12 cellular contexts compared by ENCODE assay signal in genomic region chr6:142045380-142046270, GRCh38.
DNase-seq lines count a peak whose midpoint lies in the region; TF ChIP-seq lines count a peak whose summit lies in the region.
"Had no signal": no experiment of that assay in that cellular context is flagged by ENCODE, and none has a peak within 500 bp of the region (broad histone marks: within the 10 kb centered on the region; RNA-seq: fewer than 3 reads in every experiment).

No MANE protein-coding gene starts in this region.

- H4K20me1 ChIP-seq in SK-N-SH (ENCODE audit: insufficient read depth) = no peaks in the 10 kb centered on the region
- H4K20me1 ChIP-seq: BLaER1 treated with 17β-estradiol and CSF1 and Interleukin-3, amounts not matched to agents 10 nM and 100 nM had no signal

- peak overlapping the region; percentile 1 to 42; a peak in 3 of 4 replicates for H3K4me3 ChIP-seq in SK-N-SH (ENCODE audit: low read depth in 2 of 2, low read length in 1 of 2)
- no peak overlapping the region for H3K4me3 ChIP-seq in HAP-1
- H3K4me3 ChIP-seq: BLaER1 treated with 17β-estradiol and CSF1 and Interleukin-3, amounts not matched to agents 10 nM and 100 nM; uterus had no signal

- no peaks in the 10 kb centered on the region for H3K9me2 ChIP-seq in SK-N-SH

- peaks cover 0 to under 1% of the 10 kb centered on the region in 2 experiments for H3K36me3 ChIP-seq in SK-N-SH (replicated peaks in 1 of 2; ENCODE audit: control insufficient read depth in 1 of 2, insufficient read depth in 2 of 2, low read length in 1 of 2)
- no peaks in the 10 kb centered on the region for H3K36me3 ChIP-seq in HAP-1 (replicated peaks)
- H3K36me3 ChIP-seq: BLaER1 treated with 17β-estradiol and CSF1 and Interleukin-3, amounts not matched to agents 10 nM and 100 nM; uterus had no signal

- in situ Hi-C loops in HAP-1 (cut with MboI; ENCODE audit: low sequenced_read_pairs) = no loop called here

- peak overlapping the region in 1 of 2 experiments; percentile 49; a peak in 1 of 4 replicates for H3K27ac ChIP-seq in SK-N-SH (ENCODE audit: low read depth in 2 of 2, low read length in 1 of 2)
- H3K27ac ChIP-seq: BLaER1 treated with 17β-estradiol and CSF1 and Interleukin-3, amounts not matched to agents 10 nM and 100 nM; uterus had no signal

- TF ChIP-seq CTCF in SK-N-SH (IDR thresholded peaks at IDR 0.05) = peak; percentile 62

- H2AFZ ChIP-seq in SK-N-SH (ENCODE audit: low read depth) = peak overlapping the region; percentile 60; the same call in 1 of the 2 replicates

- peak; percentile 33 for TF ChIP-seq RAD21 in SK-N-SH (IDR thresholded peaks at IDR 0.05; ENCODE audit: low read length)

- TF ChIP-seq EP300 in SK-N-SH (IDR thresholded peaks at IDR 0.05; ENCODE audit: borderline replicate concordance in 1 of 2, low read depth in 1 of 2, low read length in 1 of 2) = no peak

- H3K79me2 ChIP-seq in SK-N-SH (ENCODE audit: insufficient read depth) = peaks cover 7% of the 10 kb centered on the region; the same call in 1 of the 2 replicates

- POLR2A ChIA-PET in SK-N-SH (lab: Yijun Ruan, JAX) = no interaction called here

- peaks cover 12% of the 10 kb centered on the region for H3F3A ChIP-seq in SK-N-SH (replicated peaks; ENCODE audit: insufficient read depth)

- DNase-seq in SIG-M5 treated with dmso at 0.1 percent for 504 hours (lab: John Stamatoyannopoulos, UW; ENCODE audit: unreplicated experiment) = peak; percentile 10
- no peak for DNase-seq in SIG-M5 (lab: John Stamatoyannopoulos, UW)
- DNase-seq in SK-N-SH = no peak
- peak; percentile 15 for DNase-seq in foreskin melanocyte
- peak; percentile 21 for DNase-seq in superior temporal gyrus (ENCODE audit: extremely low spot score)
- no peak for DNase-seq in NCI-H345 treated with DMSO at 0.1 percent for 48 hours (lab: John Stamatoyannopoulos, UW; ENCODE audit: unreplicated experiment)
- DNase-seq in HAP-1 (ENCODE audit: low spot score in 2 of 2) = no peak
- no peak for DNase-seq in cardiac septum (ENCODE audit: low spot score)
- DNase-seq: activated CD4-positive, CD25-positive, alpha-beta regulatory T cell; stimulated activated CD4-positive, alpha-beta T cell treated with anti-CD3 and anti-CD28 coated beads, Interleukin-4, amount 100 ng/mL, for 4 hours; uterus had no signal

- peaks cover under 1% of the 10 kb centered on the region; the same call in 1 of the 2 replicates for H3K9me3 ChIP-seq in SK-N-SH
- no peaks in the 10 kb centered on the region for H3K9me3 ChIP-seq in HAP-1

- H3K9ac ChIP-seq in SK-N-SH = peak overlapping the region; percentile 13; the same call in 1 of the 2 replicates
- H3K9ac ChIP-seq: BLaER1 treated with 17β-estradiol and CSF1 and Interleukin-3, amounts not matched to agents 10 nM and 100 nM had no signal

- H3K27me3 ChIP-seq in SK-N-SH (ENCODE audit: insufficient read depth) = no peaks in the 10 kb centered on the region
- H3K27me3 ChIP-seq in HAP-1 (ENCODE audit: low read depth) = no peaks in the 10 kb centered on the region
- H3K27me3 ChIP-seq: BLaER1 treated with 17β-estradiol and CSF1 and Interleukin-3, amounts not matched to agents 10 nM and 100 nM; uterus had no signal

- 9% methylated on average over 6 of the region's 6 CpGs for WGBS in SK-N-SH (ENCODE audit: low lambda C conversion rate)

- H3K4me1 ChIP-seq in SK-N-SH (ENCODE audit: control insufficient read depth in 1 of 2, insufficient read depth in 2 of 2, low read depth in 1 of 2, low read length in 1 of 2) (no peaks in the 10 kb centered on the region; a peak in 1 of 4 replicates), HAP-1 (no peaks in the 10 kb centered on the region)
- H3K4me1 ChIP-seq: BLaER1 treated with 17β-estradiol and CSF1 and Interleukin-3, amounts not matched to agents 10 nM and 100 nM; uterus had no signal

- intact Hi-C loops in cardiac septum (cut with DNase I) = no loop called here

- CTCF ChIA-PET in SK-N-SH (lab: Yijun Ruan, JAX) = no interaction called here

- peak overlapping the region; percentile 53; the same call in 1 of the 2 replicates for H3K4me2 ChIP-seq in SK-N-SH
- H3K4me2 ChIP-seq: BLaER1 treated with 17β-estradiol and CSF1 and Interleukin-3, amounts not matched to agents 10 nM and 100 nM had no signal

TF ChIP-seq in SK-N-SH, 30 proteins besides CTCF, POLR2A, EP300 and RAD21:
- TF ChIP-seq FOXJ3 (CRISPR knock-in tag; IDR thresholded peaks at IDR 0.05) (no peak), SMC3 (IDR thresholded peaks at IDR 0.05; ENCODE audit: low read depth, low read length) (peak; percentile 24; the same call in 1 of the 2 replicates), IRF3 (IDR thresholded peaks at IDR 0.05; ENCODE audit: low read depth, low read length) (no peak), TAF1 (IDR thresholded peaks at IDR 0.05; ENCODE audit: borderline replicate concordance, low read depth, low read length) (no peak)

Comparison
In these comparisons a context has a peak if more than half of its experiments do, and no peak if none do; other contexts are left out.
1. DNase-seq: peak in SIG-M5 treated with dmso at 0.1 percent for 504 hours (single experiment), foreskin melanocyte (single experiment) and superior temporal gyrus (single experiment); none in SIG-M5 (single experiment), SK-N-SH (single experiment), NCI-H345 treated with DMSO at 0.1 percent for 48 hours (single experiment), HAP-1 (0 of 2) and cardiac septum (single experiment).